Comparison of ENCODE assay signal across 12 cellular contexts in the genomic region with DNA sequence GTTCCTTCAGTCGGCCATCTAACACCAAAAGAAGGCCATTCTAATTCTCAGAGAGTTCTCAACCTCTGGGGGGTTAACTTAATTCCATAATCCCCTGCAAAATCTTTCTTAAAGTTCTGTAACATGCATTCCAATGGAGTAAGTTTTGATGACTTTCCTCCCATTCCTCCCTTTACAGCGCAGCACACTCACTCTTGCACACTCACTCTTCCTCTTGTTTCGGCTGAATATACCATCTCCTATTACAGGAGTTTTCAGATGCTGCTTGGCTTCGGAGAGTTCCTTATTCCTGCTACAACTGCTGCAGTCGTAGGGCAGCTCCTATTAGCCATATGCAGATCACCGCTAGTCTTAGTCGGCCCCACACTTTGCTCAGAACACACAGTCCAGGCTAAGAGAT. TPM values are rescaled to one million over a fixed set of nuclear protein-coding genes. Genes with fewer than 3 reads are reported as not detected.
A peak's percentile ranks its signal among the peaks of the same experiment; 100 is the strongest.
DNase-seq lines count a peak whose midpoint lies in the region; ATAC-seq, FAIRE-seq and TF ChIP-seq lines count a peak whose summit lies in the region.
"Had no signal": no experiment of that assay in that cellular context is flagged by ENCODE, and none has a peak within 500 bp of the region (broad histone marks: within the 10 kb centered on the region; RNA-seq: fewer than 3 reads in every experiment).

No MANE protein-coding gene starts in this region.

- no peak overlapping the region for H3K9ac ChIP-seq in keratinocyte (ENCODE audit: control insufficient read depth, extremely low read depth, insufficient read depth, low read length)

- dilution Hi-C loops in keratinocyte (cut with MboI; ENCODE audit: extremely low pct_ligation_motif_present, low sequenced_read_pairs): no loop called here

- no peaks in the 10 kb centered on the region for H3K27me3 Mint-ChIP-seq in activated CD4-positive, alpha-beta T cell treated with anti-CD3 and anti-CD28 coated beads for 36 hours
- H3K27me3 Mint-ChIP-seq in activated CD4-positive, alpha-beta memory T cell treated with anti-CD3 and anti-CD28 coated beads, Interleukin-2, amount 10 ng/mL, durations not matched to agents 7 days and 5 days: no peaks in the 10 kb centered on the region
- H3K27me3 Mint-ChIP-seq in stimulated activated naive CD8-positive, alpha-beta T cell treated with anti-CD3 and anti-CD28 coated beads, Interleukin-15, amount 100 ng/mL, for 72 hours: no peaks in the 10 kb centered on the region

- intact Hi-C loops in activated CD4-positive, alpha-beta T cell treated with anti-CD3 and anti-CD28 coated beads for 36 hours (cut with DNase I, micrococcal nuclease): loop anchor here in 1 of 2 experiments (10.0 kb wide), 1 partner anchor 1568 kb away; the partner anchor contains the start of gene PKN1

- H3K9me3 Mint-ChIP-seq in activated CD4-positive, alpha-beta T cell treated with anti-CD3 and anti-CD28 coated beads for 36 hours (ENCODE audit: low read depth): no peaks in the 10 kb centered on the region
- H3K9me3 Mint-ChIP-seq in activated CD4-positive, alpha-beta memory T cell treated with anti-CD3 and anti-CD28 coated beads, Interleukin-2, amount 10 ng/mL, durations not matched to agents 7 days and 5 days: no peaks in the 10 kb centered on the region
- no peaks in the 10 kb centered on the region for H3K9me3 Mint-ChIP-seq in stimulated activated naive CD8-positive, alpha-beta T cell treated with anti-CD3 and anti-CD28 coated beads, Interleukin-15, amount 100 ng/mL, for 72 hours

- no peaks in the 10 kb centered on the region for H4K20me1 ChIP-seq in keratinocyte (ENCODE audit: control insufficient read depth, extremely low read depth, insufficient read depth, low read length)

- H3K4me3 Mint-ChIP-seq in activated CD4-positive, alpha-beta T cell treated with anti-CD3 and anti-CD28 coated beads for 36 hours: peak overlapping the region; percentile 61
- H3K4me3 Mint-ChIP-seq in activated CD4-positive, alpha-beta memory T cell treated with anti-CD3 and anti-CD28 coated beads, Interleukin-2, amount 10 ng/mL, durations not matched to agents 7 days and 5 days: peak overlapping the region; percentile 59
- H3K4me3 Mint-ChIP-seq in stimulated activated naive CD8-positive, alpha-beta T cell treated with anti-CD3 and anti-CD28 coated beads, Interleukin-15, amount 100 ng/mL, for 72 hours: peak overlapping the region; percentile 82 to 84

- H3K4me3 ChIP-seq in keratinocyte (ENCODE audit: control insufficient read depth in 2 of 3, extremely low read depth in 1 of 3, insufficient read depth in 2 of 3, low read depth in 1 of 3, low read length in 3 of 3): peak overlapping the region in 2 of 3 experiments; percentile 57

- POLR2A ChIA-PET in activated CD4-positive, alpha-beta T cell treated with anti-CD3 and anti-CD28 coated beads for 36 hours (lab: Charles Lee): no interaction called here
- POLR2A ChIA-PET in activated CD4-positive, alpha-beta memory T cell treated with anti-CD3 and anti-CD28 coated beads, Interleukin-2, amount 10 ng/mL, durations not matched to agents 7 days and 5 days (lab: Charles Lee): no interaction called here

- no peak for TF ChIP-seq CTCF in keratinocyte (optimal IDR thresholded peaks at IDR 0.05 in 1 of 3, IDR thresholded peaks at IDR 0.05 in 1 of 3, conservative IDR thresholded peaks at IDR 0.05 in 1 of 3; ENCODE audit: extremely low read depth in 1 of 3, insufficient read depth in 2 of 3, low read length in 3 of 3)

- peak overlapping the region; percentile 84 for H2AFZ ChIP-seq in keratinocyte (ENCODE audit: control insufficient read depth, low read length)

- no peak for DNase-seq in activated CD4-positive, alpha-beta T cell treated with anti-CD3 and anti-CD28 coated beads for 36 hours
- DNase-seq in activated CD4-positive, alpha-beta T cell treated with anti-CD3 and anti-CD28 coated beads, Interleukin-2, amount 50 U/mL, for 4 hours: no peak
- DNase-seq in activated CD4-positive, alpha-beta memory T cell treated with anti-CD3 and anti-CD28 coated beads, Interleukin-2, amount 10 ng/mL, durations not matched to agents 7 days and 5 days: no peak
- DNase-seq in keratinocyte (ENCODE audit: low read depth, low spot score): no peak
- no peak for DNase-seq in stimulated activated naive CD8-positive, alpha-beta T cell treated with anti-CD3 and anti-CD28 coated beads, Interleukin-15, amount 100 ng/mL, for 72 hours
- DNase-seq in epidermal melanocyte (ENCODE audit: insufficient read length, low spot score): no peak
- DNase-seq in NCI-H345 treated with DMSO at 0.1 percent for 48 hours (lab: John Stamatoyannopoulos, UW; ENCODE audit: unreplicated experiment): no peak
- DNase-seq: NCI-H1417, occipital lobe, T-helper 9 cell had no signal

- H3K9me1 ChIP-seq in keratinocyte (ENCODE audit: control insufficient read depth, extremely low read depth, insufficient read depth, low read length): no peaks in the 10 kb centered on the region

- no peaks in the 10 kb centered on the region for H3K36me3 ChIP-seq in keratinocyte (ENCODE audit: control insufficient read depth in 2 of 2, extremely low read depth in 1 of 2, insufficient read depth in 2 of 2, low read length in 2 of 2)

- ATAC-seq in activated CD4-positive, alpha-beta T cell treated with anti-CD3 and anti-CD28 coated beads for 36 hours: no peak
- ATAC-seq in stimulated activated naive CD8-positive, alpha-beta T cell treated with anti-CD3 and anti-CD28 coated beads, Interleukin-15, amount 100 ng/mL, for 72 hours: no peak
- ATAC-seq in HG02938 (IDR thresholded peaks at IDR 0.05; ENCODE audit: unreplicated experiment): no peak

- FAIRE-seq in keratinocyte (lab: Jason Lieb, UNC): no peak
- FAIRE-seq: A204.1 had no signal

- no peaks in the 10 kb centered on the region for H3K27me3 ChIP-seq in keratinocyte (ENCODE audit: control insufficient read depth, extremely low read depth, insufficient read depth, low read length)

- no peaks in the 10 kb centered on the region for H3K36me3 Mint-ChIP-seq in activated CD4-positive, alpha-beta T cell treated with anti-CD3 and anti-CD28 coated beads for 36 hours (ENCODE audit: low read depth)
- H3K36me3 Mint-ChIP-seq in activated CD4-positive, alpha-beta memory T cell treated with anti-CD3 and anti-CD28 coated beads, Interleukin-2, amount 10 ng/mL, durations not matched to agents 7 days and 5 days (ENCODE audit: low read depth): no peaks in the 10 kb centered on the region

- H3K9me3 ChIP-seq in keratinocyte (ENCODE audit: control insufficient read depth, low read depth, low read length): no peaks in the 10 kb centered on the region

- CTCF ChIA-PET in activated CD4-positive, alpha-beta T cell treated with anti-CD3 and anti-CD28 coated beads for 36 hours (lab: Charles Lee): interaction anchor here (0.6 to 2.5 kb wide), 5 partner anchors 8 to 373 kb away, joined by 3 to 9 read pairs (median 5); partner anchors contain the start of gene FAM32A
- CTCF ChIA-PET in activated CD4-positive, alpha-beta memory T cell treated with anti-CD3 and anti-CD28 coated beads, Interleukin-2, amount 10 ng/mL, durations not matched to agents 7 days and 5 days (lab: Charles Lee): no interaction called here

- no peaks in the 10 kb centered on the region for H3K79me2 ChIP-seq in keratinocyte (ENCODE audit: control insufficient read depth, insufficient read depth, low read length)

- H3K27ac Mint-ChIP-seq in activated CD4-positive, alpha-beta T cell treated with anti-CD3 and anti-CD28 coated beads for 36 hours: peak overlapping the region; percentile 86
- no peak overlapping the region for H3K27ac Mint-ChIP-seq in activated CD4-positive, alpha-beta memory T cell treated with anti-CD3 and anti-CD28 coated beads, Interleukin-2, amount 10 ng/mL, durations not matched to agents 7 days and 5 days
- H3K27ac Mint-ChIP-seq in stimulated activated naive CD8-positive, alpha-beta T cell treated with anti-CD3 and anti-CD28 coated beads, Interleukin-15, amount 100 ng/mL, for 72 hours: peak overlapping the region; percentile 93 to 97

- peaks cover 12% of the 10 kb centered on the region for H3K4me1 ChIP-seq in keratinocyte (ENCODE audit: control insufficient read depth, extremely low read depth, insufficient read depth, low read length)

- H3K4me1 Mint-ChIP-seq in activated CD4-positive, alpha-beta T cell treated with anti-CD3 and anti-CD28 coated beads for 36 hours: peaks cover 28% of the 10 kb centered on the region
- peaks cover 27% of the 10 kb centered on the region for H3K4me1 Mint-ChIP-seq in activated CD4-positive, alpha-beta memory T cell treated with anti-CD3 and anti-CD28 coated beads, Interleukin-2, amount 10 ng/mL, durations not matched to agents 7 days and 5 days
- peaks cover 28% of the 10 kb centered on the region for H3K4me1 Mint-ChIP-seq in stimulated activated naive CD8-positive, alpha-beta T cell treated with anti-CD3 and anti-CD28 coated beads, Interleukin-15, amount 100 ng/mL, for 72 hours

- H3K27ac ChIP-seq in keratinocyte (ENCODE audit: control insufficient read depth, insufficient read depth, low read length): no peak overlapping the region

- H3K4me2 ChIP-seq in keratinocyte (ENCODE audit: control insufficient read depth, extremely low read depth, insufficient read depth, low read depth, low read length): peak overlapping the region; percentile 81

RNA-seq across cellular contexts. Expression of gene OR10H4, which starts 53.6 kb away (rescaled TPM):
- total RNA-seq in activated CD4-positive, alpha-beta T cell treated with anti-CD3 and anti-CD28 coated beads for 36 hours: not detected
- total RNA-seq in activated CD4-positive, alpha-beta memory T cell treated with anti-CD3 and anti-CD28 coated beads, Interleukin-2, amount 10 ng/mL, durations not matched to agents 7 days and 5 days: not detected
- polyA plus RNA-seq in keratinocyte: not detected in 3 replicates
- polyA plus RNA-seq in keratinocyte (2011; ENCODE audit: low read depth): not detected
- not detected in 2 replicates for polyA plus RNA-seq in keratinocyte (2011; cell fraction: cytosol; rRNA removed)
- not detected in 2 replicates for polyA plus RNA-seq in keratinocyte (2011; cell fraction: nucleus; rRNA removed)
- not detected in 2 replicates for polyA plus RNA-seq in keratinocyte (2012; ENCODE audit: low replicate concordance)
- polyA minus RNA-seq in keratinocyte: not detected in 3 replicates
- not detected for polyA minus RNA-seq in keratinocyte (2011; cell fraction: cytosol; rRNA and poly(A)+ RNA removed)
- not detected in 2 replicates for polyA minus RNA-seq in keratinocyte (2011; cell fraction: nucleus; rRNA and poly(A)+ RNA removed)
- total RNA-seq: occipital lobe had no signal
